Comparison of ENCODE assay signal across 23 cellular contexts in genomic region chr18:39168723-39169122, GRCh38.
"Had no signal": no experiment of that assay in that cellular context is flagged by ENCODE, and none has a peak within 500 bp of the region (broad histone marks: within the 10 kb centered on the region; RNA-seq: fewer than 3 reads in every experiment).

No MANE protein-coding gene starts in this region.

- H3K4me3 Mint-ChIP-seq: IgD-negative memory B cell had no signal

- H3K4me1 ChIP-seq: SJSA1 had no signal

- ATAC-seq: K562 had no signal

- H3K4me1 Mint-ChIP-seq: IgD-negative memory B cell had no signal

- H3K27me3 Mint-ChIP-seq: IgD-negative memory B cell had no signal

- H3K36me3 ChIP-seq: SJSA1 had no signal

- H3K4me3 ChIP-seq: K562, SJSA1, SK-N-MC had no signal

- FAIRE-seq: K562, RCC 7860 had no signal

- H3K27ac ChIP-seq: KMS-11, SJSA1, SK-N-MC had no signal

- H3K36me3 Mint-ChIP-seq: IgD-negative memory B cell had no signal

- H3K27ac Mint-ChIP-seq: IgD-negative memory B cell had no signal

- H3K27me3 ChIP-seq: SJSA1 had no signal

- H3K4me2 ChIP-seq: KMS-11 had no signal

- H3K9ac ChIP-seq: KMS-11 had no signal

- DNase-seq: Kasumi-1, MM.1S, NCI-H1048, NCI-H1105, NCI-H1436 treated with DMSO at 0.1 percent for 48 hours, NCI-H1694, NCI-H187 treated with DMSO at 0.1 percent for 48 hours, NCI-H2029 treated with DMSO at 0.1 percent for 48 hours, NCI-H2171, NCI-H226, NCI-H446, NCI-H510A, NCI-H524 treated with DMSO at 0.1 percent for 48 hours, NCI-H774, Right ventricle myocardium superior, RPMI8226, SIG-M5 had no signal
